In the genomic region with DNA sequence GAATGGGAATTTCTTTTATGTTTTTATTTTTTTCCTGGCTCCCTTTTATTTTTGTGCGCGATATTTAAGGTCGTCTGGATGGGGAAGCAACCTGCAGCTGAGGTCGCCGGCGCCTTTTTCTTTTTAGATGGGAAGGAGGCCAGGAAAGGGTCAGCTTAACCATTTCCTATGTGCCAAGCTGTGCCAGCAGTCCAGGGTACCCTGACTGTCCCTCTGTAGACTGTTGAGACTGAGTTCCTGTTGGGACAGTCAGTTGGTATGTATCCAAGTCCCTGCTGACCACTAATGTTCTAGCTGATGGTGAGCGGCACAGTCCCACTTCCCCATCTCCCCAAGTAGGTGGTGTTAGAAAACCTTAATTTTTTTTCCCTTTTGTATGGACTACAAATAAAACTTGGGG, we compare ENCODE assay signal across 1 cellular context.
TF ChIP-seq lines count a peak whose summit lies in the region.

No MANE protein-coding gene starts in this region.

TF ChIP-seq in endothelial cell of umbilical vein, 7 proteins besides CTCF, POLR2A, EP300 and RAD21:
- TF ChIP-seq MYC (IDR thresholded peaks at IDR 0.05; ENCODE audit: low read depth, low read length) (no peak), FOS (IDR thresholded peaks at IDR 0.05; ENCODE audit: borderline replicate concordance, insufficient read depth, low read length) (no peak), POLR2AphosphoS5 (IDR thresholded peaks at IDR 0.05; ENCODE audit: insufficient read depth, low read depth, low read length) (no peak), GATA2 (IDR thresholded peaks at IDR 0.05; ENCODE audit: insufficient read depth, insufficient read length, low read depth, low read length) (no peak), EZH2 (IDR thresholded peaks at IDR 0.05; ENCODE audit: borderline replicate concordance, low read depth, low read length, severe bottlenecking) (no peak)
TF ChIP-seq in endothelial cell of umbilical vein: peak in this region for 0.
